ENCODE assay signal across 10 cellular contexts in genomic region chr4:664713-665231, GRCh38. TPM values are rescaled to one million over a fixed set of nuclear protein-coding genes. Genes with fewer than 3 reads are reported as not detected.
DNase-seq lines count a peak whose midpoint lies in the region; ATAC-seq and TF ChIP-seq lines count a peak whose summit lies in the region.
"Had no signal": no experiment of that assay in that cellular context is flagged by ENCODE, and none has a peak within 500 bp of the region (broad histone marks: within the 10 kb centered on the region; RNA-seq: fewer than 3 reads in every experiment).

No MANE protein-coding gene starts in this region.

- no peaks in the 10 kb centered on the region for H3K9me3 Mint-ChIP-seq in activated naive CD4-positive, alpha-beta T cell treated with anti-CD3 and anti-CD28 coated beads for 36 hours
- H3K9me3 Mint-ChIP-seq in activated CD8-positive, alpha-beta T cell treated with anti-CD3 and anti-CD28 coated beads for 36 hours = no peaks in the 10 kb centered on the region
- H3K9me3 Mint-ChIP-seq in stimulated activated memory B cell treated with anti-CD40 and anti-IgM and Interleukin-4, amounts not matched to agents 10 μg/mL and 1 μg/mL and 100 μg/mL, for 72 hours = peaks cover 5% of the 10 kb centered on the region

- H3K4me1 Mint-ChIP-seq in activated naive CD4-positive, alpha-beta T cell treated with anti-CD3 and anti-CD28 coated beads for 36 hours (ENCODE audit: low read depth) = peaks cover 18% of the 10 kb centered on the region
- H3K4me1 Mint-ChIP-seq in activated CD8-positive, alpha-beta T cell treated with anti-CD3 and anti-CD28 coated beads for 36 hours (ENCODE audit: low read depth) = peaks cover 21% of the 10 kb centered on the region
- peaks cover 28% of the 10 kb centered on the region for H3K4me1 Mint-ChIP-seq in stimulated activated memory B cell treated with anti-CD40 and anti-IgM and Interleukin-4, amounts not matched to agents 10 μg/mL and 1 μg/mL and 100 μg/mL, for 72 hours

- H3K27me3 ChIP-seq in layer of hippocampus (ENCODE audit: control insufficient read depth, insufficient read depth, low read length) = no peaks in the 10 kb centered on the region

- H3K27ac ChIP-seq in layer of hippocampus (ENCODE audit: low read depth, low read length) = peak overlapping the region; percentile 66

- no peaks in the 10 kb centered on the region for H3K27me3 Mint-ChIP-seq in activated naive CD4-positive, alpha-beta T cell treated with anti-CD3 and anti-CD28 coated beads for 36 hours (ENCODE audit: low read depth)
- H3K27me3 Mint-ChIP-seq in activated CD8-positive, alpha-beta T cell treated with anti-CD3 and anti-CD28 coated beads for 36 hours = no peaks in the 10 kb centered on the region
- no peaks in the 10 kb centered on the region for H3K27me3 Mint-ChIP-seq in stimulated activated memory B cell treated with anti-CD40 and anti-IgM and Interleukin-4, amounts not matched to agents 10 μg/mL and 1 μg/mL and 100 μg/mL, for 72 hours

- no peak for TF ChIP-seq CTCF in activated CD8-positive, alpha-beta T cell treated with anti-CD3 and anti-CD28 coated beads for 36 hours (IDR thresholded peaks at IDR 0.05)

- CTCF ChIA-PET in activated naive CD4-positive, alpha-beta T cell treated with anti-CD3 and anti-CD28 coated beads for 36 hours (lab: Charles Lee) = interaction anchor here (1.1 kb wide), 1 partner anchor 9 kb away, joined by 5 read pairs; the partner anchor contains the start of gene ATP5ME
- CTCF ChIA-PET in activated CD8-positive, alpha-beta T cell treated with anti-CD3 and anti-CD28 coated beads for 36 hours (lab: Charles Lee) = interaction anchor here (0.9 to 3.2 kb wide), 3 partner anchors 12 to 78 kb away, joined by 3 to 7 read pairs (median 3); no protein-coding TSS in a partner anchor

- intact Hi-C loops in activated naive CD4-positive, alpha-beta T cell treated with anti-CD3 and anti-CD28 coated beads for 36 hours (cut with micrococcal nuclease) = loop anchor here (1.0 to 5.0 kb wide), 2 partner anchors 10 to 542 kb away; partner anchors contain the start of genes ATP5ME, MYL5 and ZNF718
- intact Hi-C loops in activated CD8-positive, alpha-beta T cell treated with anti-CD3 and anti-CD28 coated beads for 36 hours (cut with micrococcal nuclease) = no loop called here

- peak overlapping the region; percentile 82 for H3K4me3 Mint-ChIP-seq in activated naive CD4-positive, alpha-beta T cell treated with anti-CD3 and anti-CD28 coated beads for 36 hours
- H3K4me3 Mint-ChIP-seq in activated CD8-positive, alpha-beta T cell treated with anti-CD3 and anti-CD28 coated beads for 36 hours = peak overlapping the region; percentile 81
- H3K4me3 Mint-ChIP-seq in stimulated activated memory B cell treated with anti-CD40 and anti-IgM and Interleukin-4, amounts not matched to agents 10 μg/mL and 1 μg/mL and 100 μg/mL, for 72 hours = peak overlapping the region; percentile 84

- POLR2A ChIA-PET in activated CD8-positive, alpha-beta T cell treated with anti-CD3 and anti-CD28 coated beads for 36 hours (lab: Charles Lee) = interaction anchor here (0.7 to 4.6 kb wide), 2 partner anchors 9 to 42 kb away, joined by 3 to 34 read pairs; partner anchors contain the start of genes ATP5ME and MYL5

- in situ Hi-C loops in ACHN (cut with HindIII; ENCODE audit: low pct_ligation_motif_present, low pct_unique_long_range_greater_than_20kb, low sequenced_read_pairs) = no loop called here

- H3K36me3 Mint-ChIP-seq in activated naive CD4-positive, alpha-beta T cell treated with anti-CD3 and anti-CD28 coated beads for 36 hours (ENCODE audit: low read depth) = peaks cover 6% of the 10 kb centered on the region
- H3K36me3 Mint-ChIP-seq in activated CD8-positive, alpha-beta T cell treated with anti-CD3 and anti-CD28 coated beads for 36 hours (ENCODE audit: low read depth) = peaks cover 7% of the 10 kb centered on the region
- H3K36me3 Mint-ChIP-seq in stimulated activated memory B cell treated with anti-CD40 and anti-IgM and Interleukin-4, amounts not matched to agents 10 μg/mL and 1 μg/mL and 100 μg/mL, for 72 hours = peaks cover 22% of the 10 kb centered on the region

- DNase-seq in activated naive CD4-positive, alpha-beta T cell treated with anti-CD3 and anti-CD28 coated beads for 36 hours = peak; percentile 3
- no peak for DNase-seq in activated naive CD4-positive, alpha-beta T cell treated with anti-CD3 and anti-CD28 coated beads, Interleukin-2, amount 50 U/mL, for 16 hours
- no peak for DNase-seq in activated CD8-positive, alpha-beta T cell treated with anti-CD3 and anti-CD28 coated beads for 36 hours
- no peak for DNase-seq in ACHN
- no peak for DNase-seq in NCI-H446 (lab: John Stamatoyannopoulos, UW)
- DNase-seq in NCI-H526 treated with DMSO at 0.1 percent for 48 hours (lab: John Stamatoyannopoulos, UW) = no peak
- DNase-seq: SIG-M5 had no signal

- no peak for ATAC-seq in activated CD8-positive, alpha-beta T cell treated with anti-CD3 and anti-CD28 coated beads for 36 hours
- no peak for ATAC-seq in stimulated activated memory B cell treated with anti-CD40 and anti-IgM and Interleukin-4, amounts not matched to agents 10 μg/mL and 1 μg/mL and 100 μg/mL, for 72 hours

- H3K27ac Mint-ChIP-seq in activated naive CD4-positive, alpha-beta T cell treated with anti-CD3 and anti-CD28 coated beads for 36 hours = no peak overlapping the region
- H3K27ac Mint-ChIP-seq in activated CD8-positive, alpha-beta T cell treated with anti-CD3 and anti-CD28 coated beads for 36 hours = peak overlapping the region; percentile 88
- H3K27ac Mint-ChIP-seq in stimulated activated memory B cell treated with anti-CD40 and anti-IgM and Interleukin-4, amounts not matched to agents 10 μg/mL and 1 μg/mL and 100 μg/mL, for 72 hours = peak overlapping the region; percentile 84

RNA-seq across cellular contexts. Expression of gene ATP5ME, which starts 9.3 kb away (rescaled TPM):
- 100 to 1,000 TPM; 254 to 257 TPM for total RNA-seq in activated naive CD4-positive, alpha-beta T cell treated with anti-CD3 and anti-CD28 coated beads for 36 hours
- 100 to 1,000 TPM; 221 to 234 TPM for total RNA-seq in activated CD8-positive, alpha-beta T cell treated with anti-CD3 and anti-CD28 coated beads for 36 hours

RNA-seq across cellular contexts. Expression of gene MYL5, which starts 9.6 kb away (rescaled TPM):
- total RNA-seq in activated naive CD4-positive, alpha-beta T cell treated with anti-CD3 and anti-CD28 coated beads for 36 hours = 10 to 100 TPM; 12.0 to 12.9 TPM
- 10 to 100 TPM; 14.7 to 17.8 TPM for total RNA-seq in activated CD8-positive, alpha-beta T cell treated with anti-CD3 and anti-CD28 coated beads for 36 hours

RNA-seq across cellular contexts. Expression of gene SLC49A3, which starts 24.2 kb away (rescaled TPM):
- total RNA-seq in activated naive CD4-positive, alpha-beta T cell treated with anti-CD3 and anti-CD28 coated beads for 36 hours = not detected
- total RNA-seq in activated CD8-positive, alpha-beta T cell treated with anti-CD3 and anti-CD28 coated beads for 36 hours = under 1 TPM in 1 of 2 experiments, not detected in 1; 0.23 TPM
- total RNA-seq: NCI-H460 had no signal

RNA-seq across cellular contexts. Expression of gene PDE6B, which starts 39.4 kb away (rescaled TPM):
- total RNA-seq in activated naive CD4-positive, alpha-beta T cell treated with anti-CD3 and anti-CD28 coated beads for 36 hours = 10 to 100 TPM; 17.4 to 18.1 TPM
- total RNA-seq in activated CD8-positive, alpha-beta T cell treated with anti-CD3 and anti-CD28 coated beads for 36 hours = 10 to 100 TPM; 11.4 to 13.9 TPM
- total RNA-seq: NCI-H460 had no signal

RNA-seq across cellular contexts. Expression of gene PCGF3, which starts 40.9 kb away (rescaled TPM):
- 10 to 100 TPM; 24.7 to 25.9 TPM for total RNA-seq in activated naive CD4-positive, alpha-beta T cell treated with anti-CD3 and anti-CD28 coated beads for 36 hours
- 10 to 100 TPM; 23.9 to 25.6 TPM for total RNA-seq in activated CD8-positive, alpha-beta T cell treated with anti-CD3 and anti-CD28 coated beads for 36 hours
